ENCODE assay signal across 1 cellular context in genomic region chr1:84352298-84353106, GRCh38.
TF ChIP-seq lines count a peak whose summit lies in the region.

No MANE protein-coding gene starts in this region.

TF ChIP-seq in IMR-90, 13 proteins besides CTCF, POLR2A, EP300 and RAD21 (continued from another document):
- TF ChIP-seq BHLHE40 (IDR thresholded peaks at IDR 0.05; ENCODE audit: low read depth, low read length), result no peak
- TF ChIP-seq NFE2L2 (IDR thresholded peaks at IDR 0.05; ENCODE audit: low read depth, low read length), result no peak
- no peak for TF ChIP-seq MAFK (IDR thresholded peaks at IDR 0.05; ENCODE audit: low read depth, low read length)
- no peak for TF ChIP-seq RFX5 (IDR thresholded peaks at IDR 0.05; ENCODE audit: low read depth, low read length)
- TF ChIP-seq ELK1 (IDR thresholded peaks at IDR 0.05; ENCODE audit: borderline replicate concordance, low read depth, low read length), result no peak
- TF ChIP-seq MAZ (IDR thresholded peaks at IDR 0.05; ENCODE audit: borderline replicate concordance, low read depth, low read length), result no peak
- TF ChIP-seq RCOR1 (IDR thresholded peaks at IDR 0.05; ENCODE audit: insufficient replicate concordance, low read length), result no peak
